ENCODE assay signal across 15 cellular contexts in the genomic region with DNA sequence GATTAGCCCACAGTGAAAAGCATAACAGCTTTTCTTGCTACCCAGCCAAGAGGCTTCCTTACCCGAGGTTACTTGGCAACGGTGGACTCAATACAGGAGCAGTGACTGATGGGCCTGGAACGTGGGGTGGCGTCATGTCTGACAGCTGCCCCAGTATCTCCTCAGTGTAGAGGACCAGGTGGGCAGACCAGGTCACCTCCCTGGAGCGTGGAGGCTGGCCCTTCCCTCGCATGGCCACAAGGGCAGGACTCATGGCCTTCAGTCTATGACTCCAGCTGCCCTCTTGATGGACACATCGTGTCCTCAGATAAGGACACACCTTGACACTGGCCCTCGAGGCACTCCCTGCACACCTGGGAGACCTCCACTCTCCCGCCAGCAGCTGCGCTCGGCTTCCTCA.
"Had no signal": no experiment of that assay in that cellular context is flagged by ENCODE, and none has a peak within 500 bp of the region (broad histone marks: within the 10 kb centered on the region; RNA-seq: fewer than 3 reads in every experiment).

No MANE protein-coding gene starts in this region.

- H3K27ac ChIP-seq: brain microvascular endothelial cell, upper lobe of left lung had no signal

- H3K4me1 ChIP-seq: upper lobe of left lung had no signal

- H3K4me3 Mint-ChIP-seq: activated CD4-positive, alpha-beta T cell treated with anti-CD3 and anti-CD28 coated beads, Interleukin-2, amount 10 ng/mL, durations not matched to agents 7 days and 5 days; stimulated activated naive CD8-positive, alpha-beta T cell treated with anti-CD3 and anti-CD28 coated beads, Interleukin-15, amount 100 ng/mL, for 72 hours had no signal

- H3K9me3 Mint-ChIP-seq: activated CD4-positive, alpha-beta T cell treated with anti-CD3 and anti-CD28 coated beads, Interleukin-2, amount 10 ng/mL, durations not matched to agents 7 days and 5 days; stimulated activated naive CD8-positive, alpha-beta T cell treated with anti-CD3 and anti-CD28 coated beads, Interleukin-15, amount 100 ng/mL, for 72 hours had no signal

- H3K4me3 ChIP-seq: spleen, upper lobe of left lung had no signal

- H3K9me3 ChIP-seq: spleen, upper lobe of left lung had no signal

- H3K27me3 ChIP-seq: brain microvascular endothelial cell, spleen, upper lobe of left lung had no signal

- FAIRE-seq: endothelial cell of umbilical vein, frontal cortex had no signal

- DNase-seq: activated CD4-positive, alpha-beta T cell treated with anti-CD3 and anti-CD28 coated beads, Interleukin-2, amount 10 ng/mL, durations not matched to agents 7 days and 5 days; activated CD8-positive, alpha-beta memory T cell treated with anti-CD3 and anti-CD28 coated beads for 24 hours; activated naive CD4-positive, alpha-beta T cell; anterior cingulate cortex; brain microvascular endothelial cell; cerebellar nuclear complex; effector CD8-positive, alpha-beta T cell; mesendoderm; spleen; stimulated activated naive CD8-positive, alpha-beta T cell treated with anti-CD3 and anti-CD28 coated beads, Interleukin-15, amount 100 ng/mL, for 72 hours; T-helper 9 cell; upper lobe of left lung had no signal

- ATAC-seq: sciatic nerve; stimulated activated naive CD8-positive, alpha-beta T cell treated with anti-CD3 and anti-CD28 coated beads, Interleukin-15, amount 100 ng/mL, for 72 hours had no signal

- H3K36me3 ChIP-seq: brain microvascular endothelial cell, spleen, upper lobe of left lung had no signal
